Comparison of ENCODE assay signal across 1 cellular context in the genomic region with DNA sequence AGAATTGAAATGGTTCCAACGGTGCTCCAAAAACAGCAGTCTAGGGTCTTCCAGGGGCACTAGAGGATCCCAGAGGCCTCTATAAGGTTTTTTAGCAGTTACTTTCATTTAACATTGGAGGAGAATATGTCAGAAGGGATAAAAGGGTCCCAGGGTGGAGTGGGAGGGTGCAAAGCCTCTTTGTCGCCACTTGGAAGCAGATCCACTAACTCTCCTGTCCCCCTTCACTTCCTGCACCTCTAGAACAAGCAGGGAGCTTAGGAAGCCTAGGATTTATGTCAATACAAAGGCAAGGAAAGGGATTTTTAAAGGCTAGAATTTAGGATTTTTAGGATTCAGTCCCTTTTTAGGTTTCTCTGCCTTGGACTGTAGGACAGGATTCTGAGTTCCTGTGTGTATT.
TF ChIP-seq lines count a peak whose summit lies in the region.

No MANE protein-coding gene starts in this region.

TF ChIP-seq in WTC11, 78 proteins besides CTCF, POLR2A, EP300 and RAD21 (continued from another document):
- TF ChIP-seq, protein P1, sequence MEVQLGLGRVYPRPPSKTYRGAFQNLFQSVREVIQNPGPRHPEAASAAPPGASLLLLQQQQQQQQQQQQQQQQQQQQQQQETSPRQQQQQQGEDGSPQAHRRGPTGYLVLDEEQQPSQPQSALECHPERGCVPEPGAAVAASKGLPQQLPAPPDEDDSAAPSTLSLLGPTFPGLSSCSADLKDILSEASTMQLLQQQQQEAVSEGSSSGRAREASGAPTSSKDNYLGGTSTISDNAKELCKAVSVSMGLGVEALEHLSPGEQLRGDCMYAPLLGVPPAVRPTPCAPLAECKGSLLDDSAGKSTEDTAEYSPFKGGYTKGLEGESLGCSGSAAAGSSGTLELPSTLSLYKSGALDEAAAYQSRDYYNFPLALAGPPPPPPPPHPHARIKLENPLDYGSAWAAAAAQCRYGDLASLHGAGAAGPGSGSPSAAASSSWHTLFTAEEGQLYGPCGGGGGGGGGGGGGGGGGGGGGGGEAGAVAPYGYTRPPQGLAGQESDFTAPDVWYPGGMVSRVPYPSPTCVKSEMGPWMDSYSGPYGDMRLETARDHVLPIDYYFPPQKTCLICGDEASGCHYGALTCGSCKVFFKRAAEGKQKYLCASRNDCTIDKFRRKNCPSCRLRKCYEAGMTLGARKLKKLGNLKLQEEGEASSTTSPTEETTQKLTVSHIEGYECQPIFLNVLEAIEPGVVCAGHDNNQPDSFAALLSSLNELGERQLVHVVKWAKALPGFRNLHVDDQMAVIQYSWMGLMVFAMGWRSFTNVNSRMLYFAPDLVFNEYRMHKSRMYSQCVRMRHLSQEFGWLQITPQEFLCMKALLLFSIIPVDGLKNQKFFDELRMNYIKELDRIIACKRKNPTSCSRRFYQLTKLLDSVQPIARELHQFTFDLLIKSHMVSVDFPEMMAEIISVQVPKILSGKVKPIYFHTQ (CRISPR knock-in tag; IDR thresholded peaks at IDR 0.05) = no peak
- TF ChIP-seq, protein P2, sequence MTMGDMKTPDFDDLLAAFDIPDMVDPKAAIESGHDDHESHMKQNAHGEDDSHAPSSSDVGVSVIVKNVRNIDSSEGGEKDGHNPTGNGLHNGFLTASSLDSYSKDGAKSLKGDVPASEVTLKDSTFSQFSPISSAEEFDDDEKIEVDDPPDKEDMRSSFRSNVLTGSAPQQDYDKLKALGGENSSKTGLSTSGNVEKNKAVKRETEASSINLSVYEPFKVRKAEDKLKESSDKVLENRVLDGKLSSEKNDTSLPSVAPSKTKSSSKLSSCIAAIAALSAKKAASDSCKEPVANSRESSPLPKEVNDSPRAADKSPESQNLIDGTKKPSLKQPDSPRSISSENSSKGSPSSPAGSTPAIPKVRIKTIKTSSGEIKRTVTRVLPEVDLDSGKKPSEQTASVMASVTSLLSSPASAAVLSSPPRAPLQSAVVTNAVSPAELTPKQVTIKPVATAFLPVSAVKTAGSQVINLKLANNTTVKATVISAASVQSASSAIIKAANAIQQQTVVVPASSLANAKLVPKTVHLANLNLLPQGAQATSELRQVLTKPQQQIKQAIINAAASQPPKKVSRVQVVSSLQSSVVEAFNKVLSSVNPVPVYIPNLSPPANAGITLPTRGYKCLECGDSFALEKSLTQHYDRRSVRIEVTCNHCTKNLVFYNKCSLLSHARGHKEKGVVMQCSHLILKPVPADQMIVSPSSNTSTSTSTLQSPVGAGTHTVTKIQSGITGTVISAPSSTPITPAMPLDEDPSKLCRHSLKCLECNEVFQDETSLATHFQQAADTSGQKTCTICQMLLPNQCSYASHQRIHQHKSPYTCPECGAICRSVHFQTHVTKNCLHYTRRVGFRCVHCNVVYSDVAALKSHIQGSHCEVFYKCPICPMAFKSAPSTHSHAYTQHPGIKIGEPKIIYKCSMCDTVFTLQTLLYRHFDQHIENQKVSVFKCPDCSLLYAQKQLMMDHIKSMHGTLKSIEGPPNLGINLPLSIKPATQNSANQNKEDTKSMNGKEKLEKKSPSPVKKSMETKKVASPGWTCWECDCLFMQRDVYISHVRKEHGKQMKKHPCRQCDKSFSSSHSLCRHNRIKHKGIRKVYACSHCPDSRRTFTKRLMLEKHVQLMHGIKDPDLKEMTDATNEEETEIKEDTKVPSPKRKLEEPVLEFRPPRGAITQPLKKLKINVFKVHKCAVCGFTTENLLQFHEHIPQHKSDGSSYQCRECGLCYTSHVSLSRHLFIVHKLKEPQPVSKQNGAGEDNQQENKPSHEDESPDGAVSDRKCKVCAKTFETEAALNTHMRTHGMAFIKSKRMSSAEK (CRISPR knock-in tag; IDR thresholded peaks at IDR 0.05; ENCODE audit: borderline replicate concordance) = no peak
- no peak for TF ChIP-seq OVOL2 (CRISPR knock-in tag; IDR thresholded peaks at IDR 0.05; ENCODE audit: borderline replicate concordance)
- TF ChIP-seq, protein P3, sequence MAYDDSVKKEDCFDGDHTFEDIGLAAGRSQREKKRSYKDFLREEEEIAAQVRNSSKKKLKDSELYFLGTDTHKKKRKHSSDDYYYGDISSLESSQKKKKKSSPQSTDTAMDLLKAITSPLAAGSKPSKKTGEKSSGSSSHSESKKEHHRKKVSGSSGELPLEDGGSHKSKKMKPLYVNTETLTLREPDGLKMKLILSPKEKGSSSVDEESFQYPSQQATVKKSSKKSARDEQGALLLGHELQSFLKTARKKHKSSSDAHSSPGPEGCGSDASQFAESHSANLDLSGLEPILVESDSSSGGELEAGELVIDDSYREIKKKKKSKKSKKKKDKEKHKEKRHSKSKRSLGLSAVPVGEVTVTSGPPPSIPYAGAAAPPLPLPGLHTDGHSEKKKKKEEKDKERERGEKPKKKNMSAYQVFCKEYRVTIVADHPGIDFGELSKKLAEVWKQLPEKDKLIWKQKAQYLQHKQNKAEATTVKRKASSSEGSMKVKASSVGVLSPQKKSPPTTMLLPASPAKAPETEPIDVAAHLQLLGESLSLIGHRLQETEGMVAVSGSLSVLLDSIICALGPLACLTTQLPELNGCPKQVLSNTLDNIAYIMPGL (CRISPR knock-in tag; IDR thresholded peaks at IDR 0.05) = no peak
